Comparison of ENCODE assay signal across 1 cellular context in genomic region chr6:21996425-21997207, GRCh38.
TF ChIP-seq lines count a peak whose summit lies in the region.

No MANE protein-coding gene starts in this region.

TF ChIP-seq in SK-N-SH, 30 proteins besides CTCF, POLR2A, EP300 and RAD21 (continued from another document):
- TF ChIP-seq GABPA (IDR thresholded peaks at IDR 0.05; ENCODE audit: low read depth) (no peak), TEAD4 (IDR thresholded peaks at IDR 0.05; ENCODE audit: borderline replicate concordance, insufficient read depth) (no peak), FOXM1 (IDR thresholded peaks at IDR 0.05; ENCODE audit: low read depth) (no peak), USF1 (IDR thresholded peaks at IDR 0.05; ENCODE audit: borderline replicate concordance, low read depth) (no peak), YY1 (IDR thresholded peaks at IDR 0.05; ENCODE audit: low read depth) (no peak), MXI1 (IDR thresholded peaks at IDR 0.05; ENCODE audit: low read depth, low read length) (no peak), SIN3A (IDR thresholded peaks at IDR 0.05; ENCODE audit: borderline replicate concordance, low read depth, low read length) (no peak), FOSL2 (IDR thresholded peaks at IDR 0.05; ENCODE audit: borderline replicate concordance, low read depth) (no peak)
